ENCODE assay signal across 8 cellular contexts in the genomic region with DNA sequence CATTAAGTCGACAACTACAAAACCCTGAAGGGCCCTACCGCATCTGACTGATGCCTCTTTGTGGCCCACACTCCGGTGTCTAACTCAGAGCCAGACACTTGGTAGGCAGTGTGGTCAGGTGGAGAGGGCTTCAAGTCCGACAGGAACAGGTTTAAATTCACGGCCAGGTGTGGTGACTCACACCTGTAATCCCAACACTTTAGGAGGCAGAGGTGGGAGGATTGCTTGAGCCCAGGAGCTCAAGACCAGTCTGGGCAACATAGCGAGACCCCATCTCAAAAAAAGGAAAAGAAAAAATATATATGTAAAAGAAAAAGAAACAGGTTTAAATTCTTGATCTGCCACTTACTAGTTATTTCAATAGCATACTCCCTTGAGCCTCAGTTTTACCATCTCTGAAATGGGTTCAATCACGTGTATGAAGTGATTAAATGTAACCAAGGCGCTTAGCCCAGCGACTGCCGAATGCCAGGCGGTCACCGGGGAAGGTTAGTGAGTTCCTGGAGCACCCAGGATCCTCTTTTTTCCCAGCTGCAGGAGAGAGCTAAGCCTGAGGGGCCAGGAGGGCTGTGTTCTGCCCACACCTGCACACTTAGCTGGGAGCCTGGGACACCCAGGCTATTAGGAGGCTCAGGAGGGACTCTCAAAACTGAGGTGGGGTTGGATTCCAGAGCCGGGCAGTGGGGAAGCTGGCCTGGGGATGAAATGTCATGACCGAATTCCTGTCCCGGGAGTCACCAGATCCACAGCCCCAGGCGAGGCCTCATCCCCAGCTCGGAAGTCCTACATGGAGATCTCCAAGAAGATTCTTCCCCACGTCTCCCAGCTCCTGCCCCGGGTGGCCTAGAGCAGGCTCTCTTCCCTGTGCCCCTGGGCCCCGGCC. TPM values are rescaled to one million over a fixed set of nuclear protein-coding genes. Genes with fewer than 3 reads are reported as not detected.
DNase-seq lines count a peak whose midpoint lies in the region; ATAC-seq, FAIRE-seq and TF ChIP-seq lines count a peak whose summit lies in the region.

No MANE protein-coding gene starts in this region.

- peak overlapping the region; percentile 55 for H3K27ac Mint-ChIP-seq in activated naive CD4-positive, alpha-beta T cell treated with anti-CD3 and anti-CD28 coated beads, Interleukin-2, amount 50 U/mL, for 24 hours

- H3K4me1 ChIP-seq in upper lobe of left lung, result peaks cover 37 to 54% (median 48%) of the 10 kb centered on the region in 4 donors

- no peak for FAIRE-seq in RCC 7860 (lab: Jason Lieb, UNC)

- H3K27ac ChIP-seq in upper lobe of left lung, result peak overlapping the region; percentile 93 to 95 (median 94)

- TF ChIP-seq POLR2A in upper lobe of left lung (IDR thresholded peaks at IDR 0.05), result no peak

- no peak for TF ChIP-seq CTCF in upper lobe of left lung (IDR thresholded peaks at IDR 0.05)

- peak overlapping the region; percentile 81 to 99 (median 90) for H3K4me3 ChIP-seq in upper lobe of left lung

- TF ChIP-seq EP300 in upper lobe of left lung (IDR thresholded peaks at IDR 0.05), result no peak

- 45 to 55% methylated on average over 15 to 19 of the region's 20 CpGs for WGBS in upper lobe of left lung, 2 donors

- H3K9me3 ChIP-seq in upper lobe of left lung, result no peaks in the 10 kb centered on the region

- peak overlapping the region; percentile 91 for H3K4me3 Mint-ChIP-seq in activated naive CD4-positive, alpha-beta T cell treated with anti-CD3 and anti-CD28 coated beads, Interleukin-2, amount 50 U/mL, for 24 hours

- peaks cover 2% of the 10 kb centered on the region for H3K36me3 Mint-ChIP-seq in activated naive CD4-positive, alpha-beta T cell treated with anti-CD3 and anti-CD28 coated beads, Interleukin-2, amount 50 U/mL, for 24 hours

- DNase-seq in activated naive CD4-positive, alpha-beta T cell treated with Interleukin-2 at 50 U/mL for 16 hours, result no peak
- peak; percentile 43 for DNase-seq in RCC 7860 (ENCODE audit: low spot score)
- peak; percentile 69 for DNase-seq in ecto neural progenitor cell (ENCODE audit: low spot score)
- peak; percentile 36 to 38 for DNase-seq in lung microvascular endothelial cell (ENCODE audit: low read depth in 2 of 2)
- peak in 1 of 2 donors; percentile 28 for DNase-seq in upper lobe of left lung
- DNase-seq in GOT3 (lab: John Stamatoyannopoulos, UW), result no peak

- H3K27me3 ChIP-seq in upper lobe of left lung, result no peaks in the 10 kb centered on the region

- ATAC-seq in upper lobe of left lung (ENCODE audit: low FRiP score in 2 of 2) (peak; percentile 4 to 47), GM19324 (IDR thresholded peaks at IDR 0.05; ENCODE audit: low FRiP score, unreplicated experiment) (no peak)

- no peaks in the 10 kb centered on the region for H3K36me3 ChIP-seq in upper lobe of left lung

- H3K9me3 Mint-ChIP-seq in activated naive CD4-positive, alpha-beta T cell treated with anti-CD3 and anti-CD28 coated beads, Interleukin-2, amount 50 U/mL, for 24 hours, result no peaks in the 10 kb centered on the region

- H3K4me1 Mint-ChIP-seq in activated naive CD4-positive, alpha-beta T cell treated with anti-CD3 and anti-CD28 coated beads, Interleukin-2, amount 50 U/mL, for 24 hours, result peaks cover 52% of the 10 kb centered on the region

- no peaks in the 10 kb centered on the region for H3K27me3 Mint-ChIP-seq in activated naive CD4-positive, alpha-beta T cell treated with anti-CD3 and anti-CD28 coated beads, Interleukin-2, amount 50 U/mL, for 24 hours

RNA-seq across cellular contexts. Expression of gene CLTB, which starts 0.9 kb away (rescaled TPM):
- total RNA-seq in lung microvascular endothelial cell, result 90.7 and 171 TPM in 2 replicates
- total RNA-seq in upper lobe of left lung, result 100 to 1,000 TPM in 4 of 6 donors, 10 to 100 TPM in 2; 54.5 to 187 (median 109) TPM

RNA-seq across cellular contexts. Expression of gene HIGD2A, which starts 26.9 kb away (rescaled TPM):
- total RNA-seq in lung microvascular endothelial cell (35.1 and 41.3 TPM in 2 replicates), upper lobe of left lung (100 to 1,000 TPM in 3 of 6 donors, 10 to 100 TPM in 3; 46.5 to 108 (median 93.6) TPM)

RNA-seq across cellular contexts. Expression of gene NOP16, which starts 27.1 kb away (rescaled TPM):
- total RNA-seq in lung microvascular endothelial cell, result 9.4 and 11.7 TPM in 2 replicates
- total RNA-seq in upper lobe of left lung, result 10 to 100 TPM in 4 of 6 donors, 1 to 10 TPM in 2; 3.1 to 25.4 (median 12.1) TPM

RNA-seq across cellular contexts. Expression of gene FAF2, which starts 32.7 kb away (rescaled TPM):
- total RNA-seq in lung microvascular endothelial cell (30.1 and 57.3 TPM in 2 replicates), upper lobe of left lung (10 to 100 TPM; 11.5 to 33.0 (median 30.0) TPM)

RNA-seq across cellular contexts. Expression of gene ARL10, which starts 50.2 kb away (rescaled TPM):
- total RNA-seq in lung microvascular endothelial cell (4.8 and 10.5 TPM in 2 replicates), upper lobe of left lung (1 to 10 TPM; 2.7 to 7.8 (median 4.1) TPM)

Comparison
In these comparisons a context has a peak if more than half of its experiments do, and no peak if none do; other contexts are left out.
1. DNase-seq: peak in RCC 7860 (single experiment), ecto neural progenitor cell (single experiment) and lung microvascular endothelial cell (2 of 2); none in activated naive CD4-positive, alpha-beta T cell treated with Interleukin-2 at 50 U/mL for 16 hours (single experiment) and GOT3 (single experiment).